Comparison of ENCODE assay signal across 8 cellular contexts in the genomic region with DNA sequence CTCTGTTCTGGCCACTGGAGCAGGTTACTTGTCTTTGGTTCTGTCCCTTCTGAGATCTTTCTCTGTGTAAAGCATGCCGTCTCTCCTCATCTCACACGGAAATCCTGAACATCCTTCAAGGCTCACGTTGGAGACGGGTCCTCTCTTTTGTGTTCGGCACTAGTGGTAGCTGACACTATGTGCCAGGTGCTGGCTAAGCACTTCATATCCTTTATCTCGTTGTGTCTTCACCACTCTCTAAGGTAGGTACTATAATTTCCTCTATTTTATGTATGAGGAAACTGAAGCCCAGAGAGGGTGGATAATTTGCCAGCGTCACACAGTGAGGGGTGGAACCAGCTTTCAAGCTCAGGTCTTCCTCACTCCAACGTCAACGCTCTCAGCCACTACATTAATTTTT. TPM values are rescaled to one million over a fixed set of nuclear protein-coding genes. Genes with fewer than 3 reads are reported as not detected.
A peak's percentile ranks its signal among the peaks of the same experiment; 100 is the strongest.
DNase-seq lines count a peak whose midpoint lies in the region; ATAC-seq, FAIRE-seq and TF ChIP-seq lines count a peak whose summit lies in the region.

No MANE protein-coding gene starts in this region.

- H3K27ac Mint-ChIP-seq in activated T-helper 17 cell treated with anti-CD3 and anti-CD28 coated beads, Interleukin-2, amount 50 U/mL, for 72 hours = peak overlapping the region; percentile 95

- no peaks in the 10 kb centered on the region for H3K27me3 Mint-ChIP-seq in activated T-helper 17 cell treated with anti-CD3 and anti-CD28 coated beads, Interleukin-2, amount 50 U/mL, for 72 hours

- 51 to 55% methylated on average over 9 of the region's 9 CpGs for WGBS in tibial nerve, 2 donors

- H3K27ac ChIP-seq in right atrium auricular region = peak overlapping the region; percentile 85 to 92
- H3K27ac ChIP-seq in keratinocyte (ENCODE audit: control insufficient read depth, insufficient read depth, low read length) = peak overlapping the region; percentile 87
- H3K27ac ChIP-seq in tibial nerve = peak overlapping the region; percentile 60 to 91 (median 90)

- dilution Hi-C loops in keratinocyte (cut with MboI; ENCODE audit: extremely low pct_ligation_motif_present, low sequenced_read_pairs) = no loop called here

- peak overlapping the region; percentile 93 for H3K9ac ChIP-seq in keratinocyte (ENCODE audit: control insufficient read depth, extremely low read depth, insufficient read depth, low read length)

- H3K79me2 ChIP-seq in keratinocyte (ENCODE audit: control insufficient read depth, insufficient read depth, low read length) = peaks cover 14% of the 10 kb centered on the region

- no peak for TF ChIP-seq POLR2A in tibial nerve (IDR thresholded peaks at IDR 0.05)

- H3K4me2 ChIP-seq in keratinocyte (ENCODE audit: control insufficient read depth, extremely low read depth, insufficient read depth, low read depth, low read length) = peak overlapping the region; percentile 93

- TF ChIP-seq EP300 in tibial nerve (IDR thresholded peaks at IDR 0.05) = no peak

- no peak for DNase-seq in right atrium auricular region (ENCODE audit: low spot score)
- DNase-seq in Right ventricle myocardium superior = no peak
- no peak for DNase-seq in keratinocyte (ENCODE audit: low read depth, low spot score)
- DNase-seq in tibial nerve (ENCODE audit: low spot score in 2 of 2) = no peak
- DNase-seq in HPDE6-E6E7 (ENCODE audit: extremely low spot score) = no peak
- no peak for DNase-seq in amniotic stem cell (lab: John Stamatoyannopoulos, UW)

- H3K27me3 ChIP-seq in right atrium auricular region (no peaks in the 10 kb centered on the region), keratinocyte (ENCODE audit: control insufficient read depth, extremely low read depth, insufficient read depth, low read length) (no peaks in the 10 kb centered on the region), tibial nerve (no peaks in the 10 kb centered on the region)

- no peaks in the 10 kb centered on the region for H3K9me1 ChIP-seq in keratinocyte (ENCODE audit: control insufficient read depth, extremely low read depth, insufficient read depth, low read length)

- peak overlapping the region; percentile 89 for H3K4me3 Mint-ChIP-seq in activated T-helper 17 cell treated with anti-CD3 and anti-CD28 coated beads, Interleukin-2, amount 50 U/mL, for 72 hours

- TF ChIP-seq CTCF in right atrium auricular region (IDR thresholded peaks at IDR 0.05) (no peak), keratinocyte (optimal IDR thresholded peaks at IDR 0.05 in 1 of 3, IDR thresholded peaks at IDR 0.05 in 1 of 3, conservative IDR thresholded peaks at IDR 0.05 in 1 of 3; ENCODE audit: extremely low read depth in 1 of 3, insufficient read depth in 2 of 3, low read length in 3 of 3) (no peak), tibial nerve (IDR thresholded peaks at IDR 0.05) (no peak)

- peaks cover 43% of the 10 kb centered on the region for H3K4me1 Mint-ChIP-seq in activated T-helper 17 cell treated with anti-CD3 and anti-CD28 coated beads, Interleukin-2, amount 50 U/mL, for 72 hours

- FAIRE-seq in keratinocyte (lab: Jason Lieb, UNC) = no peak

- no peak for ATAC-seq in Right ventricle myocardium superior (ENCODE audit: poor library complexity)
- ATAC-seq in activated T-helper 17 cell treated with anti-CD3 and anti-CD28 coated beads, Interleukin-2, amount 50 U/mL, for 72 hours (replicated peaks) = no peak
- no peak for ATAC-seq in GM18858 (IDR thresholded peaks at IDR 0.05; ENCODE audit: unreplicated experiment)

- H3K36me3 ChIP-seq in right atrium auricular region (peaks cover 13% of the 10 kb centered on the region), keratinocyte (ENCODE audit: control insufficient read depth in 2 of 2, extremely low read depth in 1 of 2, insufficient read depth in 2 of 2, low read length in 2 of 2) (peaks cover 5 to 8% of the 10 kb centered on the region in 2 experiments), tibial nerve (peaks cover 0 to 19% (median 0%) of the 10 kb centered on the region in 3 donors)

- H3K4me3 ChIP-seq in right atrium auricular region (peak overlapping the region in 1 of 2 donors; percentile 82), keratinocyte (ENCODE audit: control insufficient read depth in 2 of 3, extremely low read depth in 1 of 3, insufficient read depth in 2 of 3, low read depth in 1 of 3, low read length in 3 of 3) (peak overlapping the region; percentile 80 to 96 (median 86)), tibial nerve (peak overlapping the region in 3 of 4 donors; percentile 81 to 92 (median 85))

- H3K9me3 ChIP-seq in right atrium auricular region (no peaks in the 10 kb centered on the region), keratinocyte (ENCODE audit: control insufficient read depth, low read depth, low read length) (no peaks in the 10 kb centered on the region), tibial nerve (no peaks in the 10 kb centered on the region)

- no peaks in the 10 kb centered on the region for H4K20me1 ChIP-seq in keratinocyte (ENCODE audit: control insufficient read depth, extremely low read depth, insufficient read depth, low read length)

- peak overlapping the region; percentile 80 for H2AFZ ChIP-seq in keratinocyte (ENCODE audit: control insufficient read depth, low read length)

- H3K9me3 Mint-ChIP-seq in activated T-helper 17 cell treated with anti-CD3 and anti-CD28 coated beads, Interleukin-2, amount 50 U/mL, for 72 hours = no peaks in the 10 kb centered on the region

- peaks cover 0 to 47% of the 10 kb centered on the region in 2 donors for H3K4me1 ChIP-seq in right atrium auricular region
- peaks cover 26% of the 10 kb centered on the region for H3K4me1 ChIP-seq in keratinocyte (ENCODE audit: control insufficient read depth, extremely low read depth, insufficient read depth, low read length)
- peaks cover 0 to 71% (median 44%) of the 10 kb centered on the region in 4 donors for H3K4me1 ChIP-seq in tibial nerve

- H3K36me3 Mint-ChIP-seq in activated T-helper 17 cell treated with anti-CD3 and anti-CD28 coated beads, Interleukin-2, amount 50 U/mL, for 72 hours (ENCODE audit: low read depth) = peaks cover 36% of the 10 kb centered on the region

- intact Hi-C loops in Right ventricle myocardium superior (cut with DNase I) = no loop called here

RNA-seq across cellular contexts. Expression of a gene that starts 1.2 kb away (rescaled TPM):
- total RNA-seq in right atrium auricular region = 10 to 100 TPM; 18.5 to 36.9 TPM
- 19.3 TPM for total RNA-seq in Right ventricle myocardium superior
- 10 to 100 TPM; 19.3 to 33.4 TPM for total RNA-seq in activated T-helper 17 cell treated with anti-CD3 and anti-CD28 coated beads, Interleukin-2, amount 50 U/mL, for 72 hours
- polyA plus RNA-seq in keratinocyte = 6.2 to 7.1 TPM (median 6.5 TPM) in 3 replicates
- 5.6 TPM for polyA plus RNA-seq in keratinocyte (2011; ENCODE audit: low read depth)
- 4.6 and 5.2 TPM in 2 replicates for polyA plus RNA-seq in keratinocyte (2011; cell fraction: cytosol; rRNA removed)
- polyA plus RNA-seq in keratinocyte (2011; cell fraction: nucleus; rRNA removed) = 12.1 and 18.1 TPM in 2 replicates
- polyA plus RNA-seq in keratinocyte (2012; ENCODE audit: low replicate concordance) = 2.6 and 5.0 TPM in 2 replicates
- polyA minus RNA-seq in keratinocyte = 10.8 to 23.1 TPM (median 22.9 TPM) in 3 replicates
- 8.2 TPM for polyA minus RNA-seq in keratinocyte (2011; cell fraction: cytosol; rRNA and poly(A)+ RNA removed)
- 8.4 and 13.3 TPM in 2 replicates for polyA minus RNA-seq in keratinocyte (2011; cell fraction: nucleus; rRNA and poly(A)+ RNA removed)
- 10 to 100 TPM; 36.6 to 74.4 (median 43.3) TPM for total RNA-seq in tibial nerve

RNA-seq across cellular contexts. Expression of a gene that starts 1.5 kb away (rescaled TPM):
- total RNA-seq in right atrium auricular region = 10 to 100 TPM; 17.8 to 26.4 TPM
- total RNA-seq in Right ventricle myocardium superior = 18.7 TPM
- 10 to 100 TPM; 38.4 to 44.4 TPM for total RNA-seq in activated T-helper 17 cell treated with anti-CD3 and anti-CD28 coated beads, Interleukin-2, amount 50 U/mL, for 72 hours
- polyA plus RNA-seq in keratinocyte = 20.3 to 35.0 TPM (median 24.3 TPM) in 3 replicates
- polyA plus RNA-seq in keratinocyte (2011; ENCODE audit: low read depth) = 43.0 TPM
- polyA plus RNA-seq in keratinocyte (2011; cell fraction: cytosol; rRNA removed) = 14.3 and 23.8 TPM in 2 replicates
- 42.8 and 55.4 TPM in 2 replicates for polyA plus RNA-seq in keratinocyte (2011; cell fraction: nucleus; rRNA removed)
- polyA plus RNA-seq in keratinocyte (2012; ENCODE audit: low replicate concordance) = 17.1 and 17.4 TPM in 2 replicates
- 6.1 to 16.9 TPM (median 12.7 TPM) in 3 replicates for polyA minus RNA-seq in keratinocyte
- polyA minus RNA-seq in keratinocyte (2011; cell fraction: cytosol; rRNA and poly(A)+ RNA removed) = 17.5 TPM
- polyA minus RNA-seq in keratinocyte (2011; cell fraction: nucleus; rRNA and poly(A)+ RNA removed) = 15.0 and 19.2 TPM in 2 replicates
- 10 to 100 TPM; 15.5 to 42.0 (median 32.8) TPM for total RNA-seq in tibial nerve

RNA-seq across cellular contexts. Expression of a gene that starts 12.8 kb away (rescaled TPM):
- total RNA-seq in right atrium auricular region (under 1 TPM in 1 of 2 donors, not detected in 1; 0.28 TPM), Right ventricle myocardium superior (not detected), tibial nerve (1 to 10 TPM in 1 of 4 donors, under 1 TPM in 3; 0.22 to 2.2 (median 0.46) TPM)
- 1 to 10 TPM in 1 of 2 donors, under 1 TPM in 1; 0.63 to 1.7 TPM for total RNA-seq in activated T-helper 17 cell treated with anti-CD3 and anti-CD28 coated beads, Interleukin-2, amount 50 U/mL, for 72 hours
- polyA plus RNA-seq in keratinocyte = 0.17 to 0.42 TPM (median 0.34 TPM) in 3 replicates
- polyA plus RNA-seq in keratinocyte (2011; ENCODE audit: low read depth) = not detected
- polyA plus RNA-seq in keratinocyte (2011; cell fraction: cytosol; rRNA removed) = 0.07 and 0.08 TPM in 2 replicates
- polyA plus RNA-seq in keratinocyte (2011; cell fraction: nucleus; rRNA removed) = 1.2 and 1.8 TPM in 2 replicates
- polyA plus RNA-seq in keratinocyte (2012; ENCODE audit: low replicate concordance) = 0.06 and 0.24 TPM in 2 replicates
- 0.40 to 0.86 TPM (median 0.59 TPM) in 3 replicates for polyA minus RNA-seq in keratinocyte
- polyA minus RNA-seq in keratinocyte (2011; cell fraction: cytosol; rRNA and poly(A)+ RNA removed) = not detected
- 0.31 and 0.53 TPM in 2 replicates for polyA minus RNA-seq in keratinocyte (2011; cell fraction: nucleus; rRNA and poly(A)+ RNA removed)
